Comparison of ENCODE assay signal across 26 cellular contexts in the genomic region with DNA sequence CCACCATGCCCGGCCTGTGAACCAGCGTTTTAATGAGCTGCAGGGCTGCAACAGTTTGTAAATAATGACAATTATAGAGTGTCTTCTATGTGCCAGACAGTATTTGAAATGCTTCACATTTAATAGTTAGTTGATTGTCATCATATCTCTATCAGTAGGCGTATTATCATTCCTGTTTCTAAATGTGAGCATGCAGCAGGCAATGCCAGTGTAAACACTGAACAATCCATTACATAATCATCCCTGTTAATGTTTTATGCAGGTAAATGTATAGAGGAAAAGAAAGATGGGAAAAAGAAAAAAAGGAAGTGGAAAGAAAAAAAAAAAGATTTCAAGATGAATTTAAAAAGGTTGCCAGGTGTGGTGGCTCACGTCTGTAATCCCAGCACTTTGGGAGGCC.
"Had no signal": no experiment of that assay in that cellular context is flagged by ENCODE, and none has a peak within 500 bp of the region (broad histone marks: within the 10 kb centered on the region; RNA-seq: fewer than 3 reads in every experiment).

No MANE protein-coding gene starts in this region.

- H3K4me3 ChIP-seq: MG63, SK-N-MC had no signal

- FAIRE-seq: astrocyte had no signal

- ATAC-seq: activated CD8-positive, alpha-beta T cell treated with anti-CD3 and anti-CD28 coated beads, Interleukin-2, amount 10 ng/mL, durations not matched to agents 7 days and 5 days; Panc1; Right ventricle myocardium inferior; T-cell had no signal

- DNase-seq: activated CD4-positive, alpha-beta T cell treated with anti-CD3 and anti-CD28 coated beads for 4 hours; activated CD8-positive, alpha-beta memory T cell treated with anti-CD3 and anti-CD28 coated beads, Interleukin-2, amount 50 U/mL, for 48 hours; activated CD8-positive, alpha-beta T cell treated with anti-CD3 and anti-CD28 coated beads, Interleukin-2, amount 10 ng/mL, durations not matched to agents 7 days and 5 days; activated effector memory CD4-positive, alpha-beta T cell treated with Interleukin-2 at 50 U/mL for 16 hours; activated naive CD4-positive, alpha-beta T cell; activated T-cell treated with anti-CD3 and anti-CD28 coated beads, Interleukin-2, amount 50 U/mL, for 1 hour; amygdala; KG1; MG63; MV-4-11; NCI-H1092 treated with DMSO at 0.1 percent for 48 hours; NCI-H1417 treated with DMSO at 0.1 percent for 48 hours; NCI-H1694; NCI-H2029; NCI-H510A treated with DMSO at 0.1 percent for 48 hours; NCI-H69; NK-92 treated with Interleukin-12 subunit alpha and Interleukin-12 subunit beta, amount 100 ng/mL, for 24 hours; OCI-M1; RPMI8226; T-cell had no signal

- H3K27me3 Mint-ChIP-seq: activated naive CD8-positive, alpha-beta T cell; T-cell had no signal

- H3K9me3 ChIP-seq: MG63 had no signal

- H3K27ac ChIP-seq: SK-N-MC, VCaP had no signal

- H3K27me3 ChIP-seq: MG63 had no signal

- H3K27ac Mint-ChIP-seq: activated CD8-positive, alpha-beta T cell treated with anti-CD3 and anti-CD28 coated beads, Interleukin-2, amount 10 ng/mL, durations not matched to agents 7 days and 5 days; activated naive CD8-positive, alpha-beta T cell; T-cell had no signal

- H3K4me3 Mint-ChIP-seq: activated CD8-positive, alpha-beta T cell treated with anti-CD3 and anti-CD28 coated beads, Interleukin-2, amount 10 ng/mL, durations not matched to agents 7 days and 5 days; activated naive CD8-positive, alpha-beta T cell; T-cell had no signal
